Comparison of ENCODE assay signal across 10 cellular contexts in the genomic region with DNA sequence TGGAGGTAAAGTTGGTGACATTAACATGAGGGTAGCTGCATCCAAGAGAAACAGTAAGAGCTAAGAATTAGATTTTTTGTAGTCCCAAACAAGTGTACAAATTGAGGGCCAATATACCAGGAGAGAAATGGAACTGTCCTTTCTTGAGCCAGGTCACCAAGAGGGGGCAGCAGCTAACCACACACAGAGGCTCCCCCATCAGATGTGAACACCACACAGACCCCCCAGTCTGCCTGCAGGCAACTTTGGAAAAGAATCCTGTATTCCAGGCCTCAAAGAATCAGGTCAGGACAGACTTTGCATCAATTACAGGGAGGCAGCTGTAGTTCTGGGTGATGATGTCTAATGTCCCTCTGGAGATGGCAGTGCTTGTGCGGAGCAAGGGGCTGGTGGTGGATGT.
DNase-seq lines count a peak whose midpoint lies in the region; ATAC-seq, FAIRE-seq and TF ChIP-seq lines count a peak whose summit lies in the region.
"Had no signal": no experiment of that assay in that cellular context is flagged by ENCODE, and none has a peak within 500 bp of the region (broad histone marks: within the 10 kb centered on the region; RNA-seq: fewer than 3 reads in every experiment).

No MANE protein-coding gene starts in this region.

- peak; percentile 38 for TF ChIP-seq CTCF in DOHH2 (IDR thresholded peaks at IDR 0.05; ENCODE audit: low read depth, low read length, poor library complexity, severe bottlenecking)
- peak; percentile 49 for TF ChIP-seq CTCF in HFF-Myc (IDR thresholded peaks at IDR 0.05; ENCODE audit: low read depth, low read length, missing control alignments)
- TF ChIP-seq CTCF in astrocyte (IDR thresholded peaks at IDR 0.05; ENCODE audit: insufficient read depth, low read depth, low read length): peak; percentile 40

- no peak overlapping the region for H3K4me3 Mint-ChIP-seq in astrocyte (ENCODE audit: unreplicated experiment)
- no peak overlapping the region for H3K4me3 Mint-ChIP-seq in natural killer cell treated with Interleukin-12 subunit alpha and Interleukin-12 subunit beta and Interleukin-15 and Interleukin-18, amount 100 ng/mL, for 72 hours
- no peak overlapping the region for H3K4me3 Mint-ChIP-seq in activated T-cell treated with anti-CD3 and anti-CD28 coated beads, Interleukin-2, amount 50 U/mL, for 24 hours
- H3K4me3 Mint-ChIP-seq: naive thymus-derived CD8-positive, alpha-beta T cell; stimulated activated naive CD8-positive, alpha-beta T cell treated with anti-CD3 and anti-CD28 coated beads, Interleukin-15, Interleukin-2, amounts not matched to agents 100 ng/mL and 50 ng/mL, for 24 hours had no signal

- H3K4me2 ChIP-seq in DOHH2 (ENCODE audit: low read length): no peak overlapping the region
- no peak overlapping the region for H3K4me2 ChIP-seq in astrocyte (ENCODE audit: low read length)

- no peak overlapping the region for H3K27ac Mint-ChIP-seq in astrocyte (ENCODE audit: unreplicated experiment)
- no peak overlapping the region for H3K27ac Mint-ChIP-seq in natural killer cell treated with Interleukin-12 subunit alpha and Interleukin-12 subunit beta and Interleukin-15 and Interleukin-18, amount 100 ng/mL, for 72 hours
- no peak overlapping the region for H3K27ac Mint-ChIP-seq in activated T-cell treated with anti-CD3 and anti-CD28 coated beads, Interleukin-2, amount 50 U/mL, for 24 hours
- H3K27ac Mint-ChIP-seq: stimulated activated naive CD8-positive, alpha-beta T cell treated with anti-CD3 and anti-CD28 coated beads, Interleukin-15, Interleukin-2, amounts not matched to agents 100 ng/mL and 50 ng/mL, for 24 hours had no signal

- no peak overlapping the region for H2AFZ ChIP-seq in astrocyte (ENCODE audit: low read depth, low read length)

- no peaks in the 10 kb centered on the region for H3K36me3 ChIP-seq in DOHH2 (ENCODE audit: control insufficient read depth, low read length)
- no peaks in the 10 kb centered on the region for H3K36me3 ChIP-seq in astrocyte (ENCODE audit: insufficient read depth, low read length)

- H3K27me3 Mint-ChIP-seq in astrocyte (ENCODE audit: low read depth, unreplicated experiment): peaks cover 16% of the 10 kb centered on the region
- H3K27me3 Mint-ChIP-seq in natural killer cell treated with Interleukin-12 subunit alpha and Interleukin-12 subunit beta and Interleukin-15 and Interleukin-18, amount 100 ng/mL, for 72 hours: peaks cover 7 to 14% of the 10 kb centered on the region in 2 donors
- H3K27me3 Mint-ChIP-seq in activated T-cell treated with anti-CD3 and anti-CD28 coated beads, Interleukin-2, amount 50 U/mL, for 24 hours: no peaks in the 10 kb centered on the region
- H3K27me3 Mint-ChIP-seq: stimulated activated naive CD8-positive, alpha-beta T cell treated with anti-CD3 and anti-CD28 coated beads, Interleukin-15, Interleukin-2, amounts not matched to agents 100 ng/mL and 50 ng/mL, for 24 hours had no signal

- H3K4me1 ChIP-seq in DOHH2 (ENCODE audit: control insufficient read depth, low read length) (no peaks in the 10 kb centered on the region), astrocyte (ENCODE audit: insufficient read depth, low read length) (peaks cover 18% of the 10 kb centered on the region)

- H3K9ac ChIP-seq in astrocyte (ENCODE audit: low read length): no peak overlapping the region

- FAIRE-seq in astrocyte (lab: Jason Lieb, UNC): peak; percentile 39

- H3K4me1 Mint-ChIP-seq in astrocyte (ENCODE audit: low read depth, unreplicated experiment): peaks cover 16% of the 10 kb centered on the region
- no peaks in the 10 kb centered on the region for H3K4me1 Mint-ChIP-seq in natural killer cell treated with Interleukin-12 subunit alpha and Interleukin-12 subunit beta and Interleukin-15 and Interleukin-18, amount 100 ng/mL, for 72 hours (ENCODE audit: low read depth in 2 of 2)
- no peaks in the 10 kb centered on the region for H3K4me1 Mint-ChIP-seq in activated T-cell treated with anti-CD3 and anti-CD28 coated beads, Interleukin-2, amount 50 U/mL, for 24 hours (ENCODE audit: low read depth)
- H3K4me1 Mint-ChIP-seq: naive thymus-derived CD8-positive, alpha-beta T cell had no signal

- no peaks in the 10 kb centered on the region for H3K9me3 Mint-ChIP-seq in astrocyte (ENCODE audit: unreplicated experiment)
- no peaks in the 10 kb centered on the region for H3K9me3 Mint-ChIP-seq in natural killer cell treated with Interleukin-12 subunit alpha and Interleukin-12 subunit beta and Interleukin-15 and Interleukin-18, amount 100 ng/mL, for 72 hours
- no peaks in the 10 kb centered on the region for H3K9me3 Mint-ChIP-seq in activated T-cell treated with anti-CD3 and anti-CD28 coated beads, Interleukin-2, amount 50 U/mL, for 24 hours
- H3K9me3 Mint-ChIP-seq: naive thymus-derived CD8-positive, alpha-beta T cell; stimulated activated naive CD8-positive, alpha-beta T cell treated with anti-CD3 and anti-CD28 coated beads, Interleukin-15, Interleukin-2, amounts not matched to agents 100 ng/mL and 50 ng/mL, for 24 hours had no signal

- H3K36me3 Mint-ChIP-seq in astrocyte (ENCODE audit: low read depth, unreplicated experiment): no peaks in the 10 kb centered on the region
- H3K36me3 Mint-ChIP-seq in natural killer cell treated with Interleukin-12 subunit alpha and Interleukin-12 subunit beta and Interleukin-15 and Interleukin-18, amount 100 ng/mL, for 72 hours: no peaks in the 10 kb centered on the region
- H3K36me3 Mint-ChIP-seq in activated T-cell treated with anti-CD3 and anti-CD28 coated beads, Interleukin-2, amount 50 U/mL, for 24 hours (ENCODE audit: low read depth): no peaks in the 10 kb centered on the region
- H3K36me3 Mint-ChIP-seq: naive thymus-derived CD8-positive, alpha-beta T cell had no signal

- H3K79me2 ChIP-seq in DOHH2 (ENCODE audit: control insufficient read depth, low read length): no peaks in the 10 kb centered on the region
- no peaks in the 10 kb centered on the region for H3K79me2 ChIP-seq in astrocyte (ENCODE audit: insufficient read depth, low read length)

- DNase-seq in HFF-Myc (ENCODE audit: extremely low read depth, low read depth) (no peak), astrocyte (ENCODE audit: low read depth) (no peak), medulla oblongata (ENCODE audit: extremely low spot score) (peak; percentile 17), NCI-H187 (lab: John Stamatoyannopoulos, UW) (no peak)
- DNase-seq in natural killer cell treated with Interleukin-12 subunit alpha and Interleukin-12 subunit beta and Interleukin-15 and Interleukin-18, amount 100 ng/mL, for 72 hours (ENCODE audit: low spot score): no peak
- no peak for DNase-seq in activated T-cell treated with anti-CD3 and anti-CD28 coated beads, Interleukin-2, amount 50 U/mL, for 24 hours

- no peaks in the 10 kb centered on the region for H3K9me2 ChIP-seq in DOHH2 (replicated peaks; ENCODE audit: control insufficient read depth, low read length)

- no peaks in the 10 kb centered on the region for H3F3A ChIP-seq in DOHH2 (ENCODE audit: control insufficient read depth, insufficient read depth)

- H4K20me1 ChIP-seq in DOHH2 (ENCODE audit: control insufficient read depth, insufficient read depth, low read depth, low read length) (no peaks in the 10 kb centered on the region), astrocyte (ENCODE audit: insufficient read depth, low read length) (no peaks in the 10 kb centered on the region)

- H3K27me3 ChIP-seq in DOHH2 (ENCODE audit: control insufficient read depth, low read length): peaks cover 4% of the 10 kb centered on the region; the same call in 1 of the 2 replicates
- no peaks in the 10 kb centered on the region for H3K27me3 ChIP-seq in astrocyte (ENCODE audit: insufficient read depth, low read length)

- H3K27ac ChIP-seq in DOHH2 (ENCODE audit: low read depth, low read length): no peak overlapping the region
- no peak overlapping the region for H3K27ac ChIP-seq in astrocyte (ENCODE audit: low read depth, low read length)
- H3K27ac ChIP-seq: SK-N-MC had no signal

- H3K4me3 ChIP-seq in DOHH2 (ENCODE audit: low read length) (no peak overlapping the region), HFF-Myc (replicated peaks; ENCODE audit: low read depth, low read length) (no peak overlapping the region), astrocyte (ENCODE audit: insufficient read depth, low read depth, low read length) (no peak overlapping the region)
- H3K4me3 ChIP-seq: SK-N-MC had no signal

- H3K9me3 ChIP-seq in DOHH2 (ENCODE audit: control insufficient read depth, insufficient read depth, low read length): no peaks in the 10 kb centered on the region
- no peaks in the 10 kb centered on the region for H3K9me3 ChIP-seq in astrocyte (ENCODE audit: insufficient read depth, low read depth, low read length)

- ATAC-seq in natural killer cell treated with Interleukin-12 subunit alpha and Interleukin-12 subunit beta and Interleukin-15 and Interleukin-18, amount 100 ng/mL, for 72 hours: no peak
- ATAC-seq: naive thymus-derived CD8-positive, alpha-beta T cell had no signal
